Comparison of ENCODE assay signal across 2 cellular contexts in the genomic region with DNA sequence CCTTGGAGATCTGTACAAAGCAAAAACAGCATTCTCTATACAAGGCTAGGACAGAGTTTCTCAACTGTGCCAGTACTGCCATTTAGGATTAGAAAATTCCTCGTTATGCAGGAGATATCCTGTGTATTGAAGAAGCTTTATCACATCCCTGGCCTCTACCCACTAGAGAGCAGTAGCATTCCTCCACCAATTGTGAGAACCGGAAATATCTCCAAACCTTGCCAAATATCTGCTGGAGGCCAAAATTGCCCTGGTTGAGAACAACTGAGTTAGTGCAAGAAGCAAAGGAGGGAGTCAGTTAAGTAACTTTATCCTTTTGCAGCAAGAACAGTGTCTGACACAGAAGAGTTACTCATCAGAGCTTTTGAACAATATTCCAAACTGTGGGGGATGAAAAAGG.
TF ChIP-seq lines count a peak whose summit lies in the region.

No MANE protein-coding gene starts in this region.

TF ChIP-seq in Ishikawa, 13 proteins besides CTCF, POLR2A, EP300 and RAD21:
- TF ChIP-seq CREB1 (IDR thresholded peaks at IDR 0.05; ENCODE audit: low read depth) (no peak), TEAD4 (IDR thresholded peaks at IDR 0.05) (no peak), ZBTB7A (IDR thresholded peaks at IDR 0.05; ENCODE audit: low read depth) (no peak), TAF1 (IDR thresholded peaks at IDR 0.05; ENCODE audit: low read depth) (no peak), EGR1 (IDR thresholded peaks at IDR 0.05) (no peak), CEBPB (IDR thresholded peaks at IDR 0.05) (no peak), FOXM1 (IDR thresholded peaks at IDR 0.05; ENCODE audit: borderline replicate concordance, low read depth) (no peak), YY1 (IDR thresholded peaks at IDR 0.05; ENCODE audit: low read depth) (no peak), TCF12 (IDR thresholded peaks at IDR 0.05; ENCODE audit: low read depth) (no peak)
- TF ChIP-seq, protein P1, sequence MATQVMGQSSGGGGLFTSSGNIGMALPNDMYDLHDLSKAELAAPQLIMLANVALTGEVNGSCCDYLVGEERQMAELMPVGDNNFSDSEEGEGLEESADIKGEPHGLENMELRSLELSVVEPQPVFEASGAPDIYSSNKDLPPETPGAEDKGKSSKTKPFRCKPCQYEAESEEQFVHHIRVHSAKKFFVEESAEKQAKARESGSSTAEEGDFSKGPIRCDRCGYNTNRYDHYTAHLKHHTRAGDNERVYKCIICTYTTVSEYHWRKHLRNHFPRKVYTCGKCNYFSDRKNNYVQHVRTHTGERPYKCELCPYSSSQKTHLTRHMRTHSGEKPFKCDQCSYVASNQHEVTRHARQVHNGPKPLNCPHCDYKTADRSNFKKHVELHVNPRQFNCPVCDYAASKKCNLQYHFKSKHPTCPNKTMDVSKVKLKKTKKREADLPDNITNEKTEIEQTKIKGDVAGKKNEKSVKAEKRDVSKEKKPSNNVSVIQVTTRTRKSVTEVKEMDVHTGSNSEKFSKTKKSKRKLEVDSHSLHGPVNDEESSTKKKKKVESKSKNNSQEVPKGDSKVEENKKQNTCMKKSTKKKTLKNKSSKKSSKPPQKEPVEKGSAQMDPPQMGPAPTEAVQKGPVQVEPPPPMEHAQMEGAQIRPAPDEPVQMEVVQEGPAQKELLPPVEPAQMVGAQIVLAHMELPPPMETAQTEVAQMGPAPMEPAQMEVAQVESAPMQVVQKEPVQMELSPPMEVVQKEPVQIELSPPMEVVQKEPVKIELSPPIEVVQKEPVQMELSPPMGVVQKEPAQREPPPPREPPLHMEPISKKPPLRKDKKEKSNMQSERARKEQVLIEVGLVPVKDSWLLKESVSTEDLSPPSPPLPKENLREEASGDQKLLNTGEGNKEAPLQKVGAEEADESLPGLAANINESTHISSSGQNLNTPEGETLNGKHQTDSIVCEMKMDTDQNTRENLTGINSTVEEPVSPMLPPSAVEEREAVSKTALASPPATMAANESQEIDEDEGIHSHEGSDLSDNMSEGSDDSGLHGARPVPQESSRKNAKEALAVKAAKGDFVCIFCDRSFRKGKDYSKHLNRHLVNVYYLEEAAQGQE (IDR thresholded peaks at IDR 0.05; ENCODE audit: low read depth): no peak
- TF ChIP-seq, protein P2, sequence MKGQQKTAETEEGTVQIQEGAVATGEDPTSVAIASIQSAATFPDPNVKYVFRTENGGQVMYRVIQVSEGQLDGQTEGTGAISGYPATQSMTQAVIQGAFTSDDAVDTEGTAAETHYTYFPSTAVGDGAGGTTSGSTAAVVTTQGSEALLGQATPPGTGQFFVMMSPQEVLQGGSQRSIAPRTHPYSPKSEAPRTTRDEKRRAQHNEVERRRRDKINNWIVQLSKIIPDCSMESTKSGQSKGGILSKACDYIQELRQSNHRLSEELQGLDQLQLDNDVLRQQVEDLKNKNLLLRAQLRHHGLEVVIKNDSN (IDR thresholded peaks at IDR 0.05): no peak

TF ChIP-seq in WTC11, 78 proteins besides CTCF, POLR2A, EP300 and RAD21:
- TF ChIP-seq, protein P3, sequence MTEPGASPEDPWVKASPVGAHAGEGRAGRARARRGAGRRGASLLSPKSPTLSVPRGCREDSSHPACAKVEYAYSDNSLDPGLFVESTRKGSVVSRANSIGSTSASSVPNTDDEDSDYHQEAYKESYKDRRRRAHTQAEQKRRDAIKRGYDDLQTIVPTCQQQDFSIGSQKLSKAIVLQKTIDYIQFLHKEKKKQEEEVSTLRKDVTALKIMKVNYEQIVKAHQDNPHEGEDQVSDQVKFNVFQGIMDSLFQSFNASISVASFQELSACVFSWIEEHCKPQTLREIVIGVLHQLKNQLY (CRISPR knock-in tag; IDR thresholded peaks at IDR 0.05): no peak
- TF ChIP-seq ZNF263 (CRISPR knock-in tag; IDR thresholded peaks at IDR 0.05; ENCODE audit: low read depth) (no peak), ZNF416 (CRISPR knock-in tag; IDR thresholded peaks at IDR 0.05) (no peak), MYBL2 (CRISPR knock-in tag; IDR thresholded peaks at IDR 0.05) (no peak)
- TF ChIP-seq, protein P4, sequence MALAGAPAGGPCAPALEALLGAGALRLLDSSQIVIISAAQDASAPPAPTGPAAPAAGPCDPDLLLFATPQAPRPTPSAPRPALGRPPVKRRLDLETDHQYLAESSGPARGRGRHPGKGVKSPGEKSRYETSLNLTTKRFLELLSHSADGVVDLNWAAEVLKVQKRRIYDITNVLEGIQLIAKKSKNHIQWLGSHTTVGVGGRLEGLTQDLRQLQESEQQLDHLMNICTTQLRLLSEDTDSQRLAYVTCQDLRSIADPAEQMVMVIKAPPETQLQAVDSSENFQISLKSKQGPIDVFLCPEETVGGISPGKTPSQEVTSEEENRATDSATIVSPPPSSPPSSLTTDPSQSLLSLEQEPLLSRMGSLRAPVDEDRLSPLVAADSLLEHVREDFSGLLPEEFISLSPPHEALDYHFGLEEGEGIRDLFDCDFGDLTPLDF (CRISPR knock-in tag; IDR thresholded peaks at IDR 0.05): no peak
- TF ChIP-seq, protein P5, sequence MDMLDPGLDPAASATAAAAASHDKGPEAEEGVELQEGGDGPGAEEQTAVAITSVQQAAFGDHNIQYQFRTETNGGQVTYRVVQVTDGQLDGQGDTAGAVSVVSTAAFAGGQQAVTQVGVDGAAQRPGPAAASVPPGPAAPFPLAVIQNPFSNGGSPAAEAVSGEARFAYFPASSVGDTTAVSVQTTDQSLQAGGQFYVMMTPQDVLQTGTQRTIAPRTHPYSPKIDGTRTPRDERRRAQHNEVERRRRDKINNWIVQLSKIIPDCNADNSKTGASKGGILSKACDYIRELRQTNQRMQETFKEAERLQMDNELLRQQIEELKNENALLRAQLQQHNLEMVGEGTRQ (CRISPR knock-in tag; IDR thresholded peaks at IDR 0.05): no peak
